ENCODE assay signal across 14 cellular contexts in genomic region chr2:51014722-51015121, GRCh38. TPM values are rescaled to one million over a fixed set of nuclear protein-coding genes. Genes with fewer than 3 reads are reported as not detected.
DNase-seq lines count a peak whose midpoint lies in the region; ATAC-seq and TF ChIP-seq lines count a peak whose summit lies in the region.
"Had no signal": no experiment of that assay in that cellular context is flagged by ENCODE, and none has a peak within 500 bp of the region (broad histone marks: within the 10 kb centered on the region; RNA-seq: fewer than 3 reads in every experiment).

No MANE protein-coding gene starts in this region.

- H3K4me3 ChIP-seq in neutrophil (ENCODE audit: low read depth in 1 of 2, low read length in 1 of 2) (no peak overlapping the region), gastrocnemius medialis (no peak overlapping the region)
- H3K4me3 ChIP-seq: BLaER1, GM23248 had no signal

- TF ChIP-seq POLR2A in gastrocnemius medialis (IDR thresholded peaks at IDR 0.05), result no peak

- H3K36me3 ChIP-seq in neutrophil (no peaks in the 10 kb centered on the region), gastrocnemius medialis (no peaks in the 10 kb centered on the region)
- H3K36me3 ChIP-seq: BLaER1 had no signal

- peak overlapping the region; percentile 82 for H3K27ac ChIP-seq in neutrophil
- H3K27ac ChIP-seq in gastrocnemius medialis, result no peak overlapping the region
- H3K27ac ChIP-seq: BLaER1, GM23248 had no signal

- no peak for TF ChIP-seq CTCF in glutamatergic neuron (IDR thresholded peaks at IDR 0.05; ENCODE audit: partially characterized antibody, unreplicated experiment)
- no peak for TF ChIP-seq CTCF in neutrophil (IDR thresholded peaks at IDR 0.05)
- TF ChIP-seq CTCF in gastrocnemius medialis (IDR thresholded peaks at IDR 0.05 in 4 of 5, conservative IDR thresholded peaks at IDR 0.05 in 1 of 5), result no peak

- no peak overlapping the region for H3K4me3 Mint-ChIP-seq in glutamatergic neuron (ENCODE audit: unreplicated experiment)
- H3K4me3 Mint-ChIP-seq in activated T-helper 17 cell treated with anti-CD3 and anti-CD28 coated beads, Interleukin-2, amount 50 U/mL, for 72 hours, result no peak overlapping the region
- H3K4me3 Mint-ChIP-seq: CD4-positive, CD25-positive, alpha-beta regulatory T cell; IgD-negative memory B cell had no signal

- peaks cover 4% of the 10 kb centered on the region for H3K36me3 Mint-ChIP-seq in glutamatergic neuron (ENCODE audit: unreplicated experiment)
- H3K36me3 Mint-ChIP-seq in activated T-helper 17 cell treated with anti-CD3 and anti-CD28 coated beads, Interleukin-2, amount 50 U/mL, for 72 hours (ENCODE audit: low read depth), result no peaks in the 10 kb centered on the region

- in situ Hi-C loops in gastrocnemius medialis (cut with MboI; ENCODE audit: low sequenced_read_pairs in 4 of 4), result no loop called here

- DNase-seq in NCI-H446 treated with DMSO at 0.1 percent for 48 hours (lab: John Stamatoyannopoulos, UW), result peak; percentile 40
- DNase-seq in NCI-H446 (lab: John Stamatoyannopoulos, UW), result no peak
- DNase-seq in glutamatergic neuron, result no peak
- no peak for DNase-seq in gastrocnemius medialis
- DNase-seq: 8988T; AML-193; CD4-positive, CD25-positive, alpha-beta regulatory T cell; GM23248; H7 had no signal

- H3K9me3 ChIP-seq in neutrophil (no peaks in the 10 kb centered on the region), gastrocnemius medialis (no peaks in the 10 kb centered on the region)
- H3K9me3 ChIP-seq: BLaER1 had no signal

- H3K4me1 ChIP-seq in neutrophil (ENCODE audit: control insufficient read depth in 1 of 2, insufficient read depth in 1 of 2, low read depth in 1 of 2, low read length in 1 of 2), result peaks cover 28 to 35% of the 10 kb centered on the region in 2 experiments
- peaks cover 0 to 11% of the 10 kb centered on the region in 2 donors for H3K4me1 ChIP-seq in gastrocnemius medialis
- H3K4me1 ChIP-seq: BLaER1 had no signal

- intact Hi-C loops in gastrocnemius medialis (cut with DNase I; ENCODE audit: low total_unique reads), result no loop called here

- H3K27ac Mint-ChIP-seq in glutamatergic neuron (ENCODE audit: unreplicated experiment), result peak overlapping the region; percentile 68
- no peak overlapping the region for H3K27ac Mint-ChIP-seq in activated T-helper 17 cell treated with anti-CD3 and anti-CD28 coated beads, Interleukin-2, amount 50 U/mL, for 72 hours
- H3K27ac Mint-ChIP-seq: CD4-positive, CD25-positive, alpha-beta regulatory T cell had no signal

- H3K27me3 ChIP-seq in neutrophil (no peaks in the 10 kb centered on the region), gastrocnemius medialis (no peaks in the 10 kb centered on the region)
- H3K27me3 ChIP-seq: BLaER1 had no signal

- peaks cover 6% of the 10 kb centered on the region for H3K9me3 Mint-ChIP-seq in glutamatergic neuron (ENCODE audit: unreplicated experiment)
- peaks cover 4% of the 10 kb centered on the region for H3K9me3 Mint-ChIP-seq in activated T-helper 17 cell treated with anti-CD3 and anti-CD28 coated beads, Interleukin-2, amount 50 U/mL, for 72 hours

- H3K4me1 Mint-ChIP-seq in glutamatergic neuron (ENCODE audit: low read depth, unreplicated experiment), result peaks cover 52% of the 10 kb centered on the region
- H3K4me1 Mint-ChIP-seq in activated T-helper 17 cell treated with anti-CD3 and anti-CD28 coated beads, Interleukin-2, amount 50 U/mL, for 72 hours, result no peaks in the 10 kb centered on the region
- H3K4me1 Mint-ChIP-seq: CD4-positive, CD25-positive, alpha-beta regulatory T cell; IgD-negative memory B cell had no signal

- peaks cover 1% of the 10 kb centered on the region for H3K27me3 Mint-ChIP-seq in glutamatergic neuron (ENCODE audit: unreplicated experiment)
- H3K27me3 Mint-ChIP-seq in activated T-helper 17 cell treated with anti-CD3 and anti-CD28 coated beads, Interleukin-2, amount 50 U/mL, for 72 hours, result no peaks in the 10 kb centered on the region
- H3K27me3 Mint-ChIP-seq: CD4-positive, CD25-positive, alpha-beta regulatory T cell; IgD-negative memory B cell had no signal

- ATAC-seq in activated T-helper 17 cell treated with anti-CD3 and anti-CD28 coated beads, Interleukin-2, amount 50 U/mL, for 72 hours (replicated peaks), result no peak
- no peak for ATAC-seq in GM21515 (IDR thresholded peaks at IDR 0.05; ENCODE audit: unreplicated experiment)
- ATAC-seq in gastrocnemius medialis, result no peak

RNA-seq across cellular contexts. Expression of gene NRXN1, which starts 17.2 kb away (rescaled TPM):
- 202 TPM for total RNA-seq in glutamatergic neuron (ENCODE audit: unreplicated experiment)
- total RNA-seq in activated T-helper 17 cell treated with anti-CD3 and anti-CD28 coated beads, Interleukin-2, amount 50 U/mL, for 72 hours, result not detected
- 1 to 10 TPM in 1 of 4 donors, under 1 TPM in 2, not detected in 1; 0.31 to 1.3 (median 0.62) TPM for total RNA-seq in gastrocnemius medialis
- total RNA-seq: CD4-positive, CD25-positive, alpha-beta regulatory T cell; GM23248 had no signal

Comparison
In these comparisons a context has a peak if more than half of its experiments do, and no peak if none do; other contexts are left out.
1. RNA of gene NRXN1, which starts 17.2 kb away (total RNA-seq): 202 TPM in glutamatergic neuron (single experiment); 0.31 to 1.3 TPM in gastrocnemius medialis and not detected in activated T-helper 17 cell treated with anti-CD3 and anti-CD28 coated beads, Interleukin-2, amount 50 U/mL, for 72 hours; every median in the first group is over 10 times any median in the second.